ENCODE assay signal across 32 cellular contexts in the genomic region with DNA sequence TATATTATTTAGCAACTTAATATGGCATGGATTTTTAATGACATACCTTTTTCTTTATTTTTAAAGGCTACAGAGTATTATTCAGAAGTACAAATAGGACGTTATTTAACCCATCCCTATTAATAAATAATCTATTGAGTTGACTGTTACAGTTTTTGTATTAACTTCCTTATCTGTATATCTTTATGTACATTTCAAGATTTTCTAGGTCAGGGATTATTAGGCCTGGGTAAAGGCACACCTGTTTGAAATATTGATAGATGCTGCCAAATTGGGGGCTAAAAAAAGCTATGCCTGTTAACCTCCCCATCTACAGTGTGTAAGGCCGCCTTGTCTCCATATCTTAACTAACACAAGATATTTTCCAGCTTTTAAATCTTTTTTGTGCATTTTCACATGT.
"Had no signal": no experiment of that assay in that cellular context is flagged by ENCODE, and none has a peak within 500 bp of the region (broad histone marks: within the 10 kb centered on the region; RNA-seq: fewer than 3 reads in every experiment).

No MANE protein-coding gene starts in this region.

- ATAC-seq: activated CD4-positive, alpha-beta T cell treated with anti-CD3 and anti-CD28 coated beads for 36 hours; activated CD8-positive, alpha-beta memory T cell treated with anti-CD3 and anti-CD28 coated beads, Interleukin-2, amount 10 ng/mL, durations not matched to agents 7 days and 5 days; activated CD8-positive, alpha-beta T cell treated with anti-CD3 and anti-CD28 coated beads, Interleukin-2, amount 10 ng/mL, durations not matched to agents 7 days and 5 days; activated naive CD4-positive, alpha-beta T cell treated with anti-CD3 and anti-CD28 coated beads, Interleukin-2, amount 50 U/mL, for 72 hours; activated T-cell treated with anti-CD3 and anti-CD28 coated beads, Interleukin-2, amount 50 U/mL, for 72 hours; esophagus mucosa; heart left ventricle; T-helper 17 cell had no signal

- DNase-seq: activated CD4-positive, alpha-beta memory T cell treated with anti-CD3 and anti-CD28 coated beads for 36 hours; activated CD4-positive, alpha-beta T cell treated with anti-CD3 and anti-CD28 coated beads for 36 hours; activated CD4-positive, alpha-beta T cell treated with anti-CD3 and anti-CD28 coated beads, Interleukin-2, amount 10 ng/mL, durations not matched to agents 24 days and 14 days; activated CD4-positive, CD25-positive, alpha-beta regulatory T cell; activated CD4-positive, CD25-positive, alpha-beta regulatory T cell treated with anti-CD3 and anti-CD28 coated beads, Interleukin-2, amount 50 U/mL, for 72 hours; activated CD8-positive, alpha-beta memory T cell treated with anti-CD3 and anti-CD28 coated beads, Interleukin-2, amount 10 ng/mL, durations not matched to agents 7 days and 5 days; activated CD8-positive, alpha-beta memory T cell treated with anti-CD3 and anti-CD28 coated beads, Interleukin-2, amount 50 U/mL, for 4 hours; activated CD8-positive, alpha-beta T cell treated with anti-CD3 and anti-CD28 coated beads, Interleukin-2, amount 10 ng/mL, durations not matched to agents 7 days and 5 days; activated gamma-delta T cell; activated naive CD4-positive, alpha-beta T cell; activated naive CD4-positive, alpha-beta T cell treated with anti-CD3 and anti-CD28 coated beads, Interleukin-2, amount 10 ng/mL, durations not matched to agents 7 days and 5 days; activated naive CD8-positive, alpha-beta T cell treated with anti-CD3 and anti-CD28 coated beads, Interleukin-2, amount 10 ng/mL, durations not matched to agents 7 days and 5 days; activated T-cell treated with anti-CD3 and anti-CD28 coated beads, Interleukin-2, amount 50 U/mL, for 1 hour; activated T-cell treated with anti-CD3 and anti-CD28 coated beads, Interleukin-2, amount 50 U/mL, for 72 hours; brain microvascular endothelial cell; dorsolateral prefrontal cortex; effector memory CD4-positive, alpha-beta T cell; endodermal cell; foreskin fibroblast; glutamatergic neuron; heart left ventricle; T-helper 17 cell; T1000 had no signal

- H3K36me3 ChIP-seq: ascending aorta, brain microvascular endothelial cell, heart left ventricle had no signal

- H3K4me3 ChIP-seq: ascending aorta, coronary artery, dorsolateral prefrontal cortex, heart left ventricle had no signal

- H3K4me3 Mint-ChIP-seq: activated CD4-positive, alpha-beta memory T cell treated with anti-CD3 and anti-CD28 coated beads for 36 hours; activated CD4-positive, alpha-beta T cell treated with anti-CD3 and anti-CD28 coated beads for 36 hours; activated CD4-positive, alpha-beta T cell treated with anti-CD3 and anti-CD28 coated beads, Interleukin-2, amount 10 ng/mL, durations not matched to agents 24 days and 14 days; activated CD8-positive, alpha-beta memory T cell treated with anti-CD3 and anti-CD28 coated beads, Interleukin-2, amount 10 ng/mL, durations not matched to agents 7 days and 5 days; activated CD8-positive, alpha-beta T cell treated with anti-CD3 and anti-CD28 coated beads, Interleukin-2, amount 10 ng/mL, durations not matched to agents 7 days and 5 days; activated naive CD4-positive, alpha-beta T cell treated with anti-CD3 and anti-CD28 coated beads, Interleukin-2, amount 10 ng/mL, durations not matched to agents 7 days and 5 days; activated naive CD8-positive, alpha-beta T cell treated with anti-CD3 and anti-CD28 coated beads, Interleukin-2, amount 10 ng/mL, durations not matched to agents 7 days and 5 days; activated T-cell treated with anti-CD3 and anti-CD28 coated beads, Interleukin-2, amount 50 U/mL, for 72 hours; central memory CD8-positive, alpha-beta T cell; dendritic cell treated with granulocyte-macrophage colony-stimulating factor and Interleukin-4, amounts not matched to agents 40 ng/mL and 50 ng/mL, for 4 days; endodermal cell; T-helper 17 cell; T-helper 2 cell treated with Interferon-gamma antibody and Interleukin-4, amounts not matched to agents 5 μg/mL and 100 μg/mL, for 36 hours had no signal

- H3K4me1 Mint-ChIP-seq: activated CD8-positive, alpha-beta memory T cell treated with anti-CD3 and anti-CD28 coated beads, Interleukin-2, amount 10 ng/mL, durations not matched to agents 7 days and 5 days; activated naive CD8-positive, alpha-beta T cell treated with anti-CD3 and anti-CD28 coated beads, Interleukin-2, amount 10 ng/mL, durations not matched to agents 7 days and 5 days; central memory CD8-positive, alpha-beta T cell; endodermal cell; T-helper 17 cell had no signal

- H3K27ac ChIP-seq: ascending aorta, brain microvascular endothelial cell, coronary artery, dorsolateral prefrontal cortex had no signal

- FAIRE-seq: bronchial epithelial cell, frontal cortex had no signal

- H3K27me3 ChIP-seq: ascending aorta, brain microvascular endothelial cell had no signal

- H3K36me3 Mint-ChIP-seq: activated CD4-positive, alpha-beta memory T cell treated with anti-CD3 and anti-CD28 coated beads for 36 hours; activated CD8-positive, alpha-beta memory T cell treated with anti-CD3 and anti-CD28 coated beads, Interleukin-2, amount 10 ng/mL, durations not matched to agents 7 days and 5 days had no signal

- H3K9me3 Mint-ChIP-seq: central memory CD8-positive, alpha-beta T cell had no signal
